ENCODE assay signal across 1 cellular context in the genomic region with DNA sequence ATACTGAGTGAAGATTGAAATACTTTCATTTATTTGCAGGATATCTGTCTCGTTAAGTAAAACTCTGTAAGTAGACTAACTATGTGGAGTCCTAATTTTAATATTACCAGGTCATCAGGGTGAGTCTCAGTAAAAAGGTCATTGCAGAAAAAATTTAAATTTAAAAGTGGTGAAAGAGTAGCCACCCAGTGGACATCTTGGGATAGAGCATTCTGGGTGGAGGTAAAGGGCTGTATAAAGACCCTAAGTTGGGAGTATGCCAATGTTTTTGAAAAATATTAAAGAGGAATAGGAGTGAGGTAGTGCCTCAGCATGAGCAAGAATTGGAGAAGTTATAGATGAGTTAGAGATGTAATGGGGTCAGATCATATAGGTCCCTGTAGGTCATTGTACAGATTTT.
TF ChIP-seq lines count a peak whose summit lies in the region.

No MANE protein-coding gene starts in this region.

TF ChIP-seq in HepG2, 621 proteins besides CTCF, POLR2A, EP300 and RAD21 (continued from another document):
- TF ChIP-seq, protein P1, sequence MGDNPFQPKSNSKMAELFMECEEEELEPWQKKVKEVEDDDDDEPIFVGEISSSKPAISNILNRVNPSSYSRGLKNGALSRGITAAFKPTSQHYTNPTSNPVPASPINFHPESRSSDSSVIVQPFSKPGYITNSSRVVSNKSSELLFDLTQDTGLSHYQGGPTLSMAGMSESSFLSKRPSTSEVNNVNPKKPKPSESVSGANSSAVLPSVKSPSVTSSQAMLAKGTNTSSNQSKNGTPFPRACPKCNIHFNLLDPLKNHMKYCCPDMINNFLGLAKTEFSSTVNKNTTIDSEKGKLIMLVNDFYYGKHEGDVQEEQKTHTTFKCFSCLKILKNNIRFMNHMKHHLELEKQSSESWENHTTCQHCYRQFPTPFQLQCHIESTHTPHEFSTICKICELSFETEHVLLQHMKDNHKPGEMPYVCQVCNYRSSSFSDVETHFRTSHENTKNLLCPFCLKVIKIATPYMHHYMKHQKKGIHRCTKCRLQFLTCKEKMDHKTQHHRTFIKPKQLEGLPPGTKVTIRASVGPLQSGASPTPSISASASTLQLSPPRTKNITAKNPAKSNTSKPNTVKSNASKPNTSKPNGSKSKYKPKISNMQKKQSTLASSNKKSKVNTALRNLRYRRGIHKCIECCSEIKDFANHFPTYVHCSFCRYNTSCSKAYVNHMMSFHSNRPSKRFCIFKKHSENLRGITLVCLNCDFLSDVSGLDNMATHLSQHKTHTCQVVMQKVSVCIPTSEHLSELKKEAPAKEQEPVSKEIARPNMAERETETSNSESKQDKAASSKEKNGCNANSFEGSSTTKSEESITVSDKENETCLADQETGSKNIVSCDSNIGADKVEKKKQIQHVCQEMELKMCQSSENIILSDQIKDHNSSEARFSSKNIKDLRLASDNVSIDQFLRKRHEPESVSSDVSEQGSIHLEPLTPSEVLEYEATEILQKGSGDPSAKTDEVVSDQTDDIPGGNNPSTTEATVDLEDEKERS (CRISPR knock-in tag; IDR thresholded peaks at IDR 0.05) = no peak
- no peak for TF ChIP-seq ZNF296 (CRISPR knock-in tag; conservative IDR thresholded peaks at IDR 0.05)
- no peak for TF ChIP-seq FOXA3 (CRISPR knock-in tag; IDR thresholded peaks at IDR 0.05)
- no peak for TF ChIP-seq CENPT (CRISPR knock-in tag; IDR thresholded peaks at IDR 0.05; ENCODE audit: low read depth)
- TF ChIP-seq, protein P2, sequence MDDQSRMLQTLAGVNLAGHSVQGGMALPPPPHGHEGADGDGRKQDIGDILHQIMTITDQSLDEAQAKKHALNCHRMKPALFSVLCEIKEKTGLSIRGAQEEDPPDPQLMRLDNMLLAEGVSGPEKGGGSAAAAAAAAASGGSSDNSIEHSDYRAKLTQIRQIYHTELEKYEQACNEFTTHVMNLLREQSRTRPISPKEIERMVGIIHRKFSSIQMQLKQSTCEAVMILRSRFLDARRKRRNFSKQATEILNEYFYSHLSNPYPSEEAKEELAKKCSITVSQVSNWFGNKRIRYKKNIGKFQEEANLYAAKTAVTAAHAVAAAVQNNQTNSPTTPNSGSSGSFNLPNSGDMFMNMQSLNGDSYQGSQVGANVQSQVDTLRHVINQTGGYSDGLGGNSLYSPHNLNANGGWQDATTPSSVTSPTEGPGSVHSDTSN (CRISPR knock-in tag; IDR thresholded peaks at IDR 0.05; ENCODE audit: borderline replicate concordance) = no peak
- TF ChIP-seq ZNF615 (CRISPR knock-in tag; IDR thresholded peaks at IDR 0.05; ENCODE audit: borderline replicate concordance) = no peak
- no peak for TF ChIP-seq ZNF317 (CRISPR knock-in tag; IDR thresholded peaks at IDR 0.05)
